Comparison of ENCODE assay signal across 8 cellular contexts in genomic region chr1:193058529-193059281, GRCh38. TPM values are rescaled to one million over a fixed set of nuclear protein-coding genes. Genes with fewer than 3 reads are reported as not detected.
DNase-seq lines count a peak whose midpoint lies in the region; ATAC-seq and TF ChIP-seq lines count a peak whose summit lies in the region.

No MANE protein-coding gene starts in this region.

- H3K27ac ChIP-seq in gastroesophageal sphincter (peak overlapping the region; percentile 82 to 99 (median 98)), urinary bladder (ENCODE audit: low read depth) (peak overlapping the region; percentile 78)

- DNase-seq in COLO829 (ENCODE audit: low spot score): peak; percentile 53
- DNase-seq in RPMI7951 (ENCODE audit: low read depth): peak; percentile 55
- DNase-seq in activated T-helper 2 cell treated with anti-CD3 and anti-CD28 coated beads, Interferon-gamma antibody, Interleukin-2, Interleukin-4, amounts not matched to agents 10 μg/mL and 5 μg/mL and 100 μg/mL, durations not matched to agents 14 hours and 24 hours and 36 hours (ENCODE audit: low spot score): peak; percentile 46
- DNase-seq in pons (ENCODE audit: low spot score): peak; percentile 55

- H3K9me3 Mint-ChIP-seq in activated T-helper 2 cell treated with anti-CD3 and anti-CD28 coated beads, Interferon-gamma antibody, Interleukin-2, Interleukin-4, amounts not matched to agents 10 μg/mL and 5 μg/mL and 100 μg/mL, durations not matched to agents 14 hours and 24 hours and 36 hours: no peaks in the 10 kb centered on the region

- no peak for TF ChIP-seq EP300 in gastroesophageal sphincter (IDR thresholded peaks at IDR 0.05)

- H3K4me3 Mint-ChIP-seq in activated T-helper 2 cell treated with anti-CD3 and anti-CD28 coated beads, Interferon-gamma antibody, Interleukin-2, Interleukin-4, amounts not matched to agents 10 μg/mL and 5 μg/mL and 100 μg/mL, durations not matched to agents 14 hours and 24 hours and 36 hours (ENCODE audit: low read depth): peak overlapping the region; percentile 98

- peak overlapping the region; percentile 81 to 92 for H3K4me3 ChIP-seq in gastroesophageal sphincter
- H3K4me3 ChIP-seq in urinary bladder (ENCODE audit: low read depth, low read length): peak overlapping the region; percentile 82

- H3K4me1 ChIP-seq in gastroesophageal sphincter: peaks cover 12 to 62% (median 25%) of the 10 kb centered on the region in 3 donors
- no peaks in the 10 kb centered on the region for H3K4me1 ChIP-seq in urinary bladder (ENCODE audit: insufficient read depth)

- TF ChIP-seq CTCF in gastroesophageal sphincter (IDR thresholded peaks at IDR 0.05): no peak

- no peaks in the 10 kb centered on the region for H3K27me3 Mint-ChIP-seq in activated T-helper 2 cell treated with anti-CD3 and anti-CD28 coated beads, Interferon-gamma antibody, Interleukin-2, Interleukin-4, amounts not matched to agents 10 μg/mL and 5 μg/mL and 100 μg/mL, durations not matched to agents 14 hours and 24 hours and 36 hours (ENCODE audit: low read depth)

- TF ChIP-seq POLR2A in gastroesophageal sphincter (IDR thresholded peaks at IDR 0.05): no peak

- ATAC-seq in GM19372 (IDR thresholded peaks at IDR 0.05; ENCODE audit: low read depth, unreplicated experiment) (peak; percentile 45), HG03520 (IDR thresholded peaks at IDR 0.05; ENCODE audit: unreplicated experiment) (peak; percentile 55), gastroesophageal sphincter (no peak)

- peak overlapping the region; percentile 99 for H3K27ac Mint-ChIP-seq in activated T-helper 2 cell treated with anti-CD3 and anti-CD28 coated beads, Interferon-gamma antibody, Interleukin-2, Interleukin-4, amounts not matched to agents 10 μg/mL and 5 μg/mL and 100 μg/mL, durations not matched to agents 14 hours and 24 hours and 36 hours

- 0% methylated on average over 6 of the region's 37 CpGs; no CpG with 5 or more reads in 1 of the 2 donors for WGBS in gastroesophageal sphincter (ENCODE audit: low coverage in 1 of 2), 2 donors
- WGBS in urinary bladder: under 1% methylated on average over 37 of the region's 37 CpGs

- H3K27me3 ChIP-seq in gastroesophageal sphincter: no peaks in the 10 kb centered on the region

- H3K9me3 ChIP-seq in gastroesophageal sphincter: no peaks in the 10 kb centered on the region

- intact Hi-C loops in activated T-helper 2 cell treated with anti-CD3 and anti-CD28 coated beads, Interferon-gamma antibody, Interleukin-2, Interleukin-4, amounts not matched to agents 10 μg/mL and 5 μg/mL and 100 μg/mL, durations not matched to agents 14 hours and 24 hours and 36 hours (cut with micrococcal nuclease): loop anchor here (1.0 to 5.0 kb wide), 6 partner anchors 47 to 643 kb away; partner anchors contain the start of genes CDC73, GLRX2 and RGS2

- H3K4me1 Mint-ChIP-seq in activated T-helper 2 cell treated with anti-CD3 and anti-CD28 coated beads, Interferon-gamma antibody, Interleukin-2, Interleukin-4, amounts not matched to agents 10 μg/mL and 5 μg/mL and 100 μg/mL, durations not matched to agents 14 hours and 24 hours and 36 hours (ENCODE audit: low read depth): peaks cover 42% of the 10 kb centered on the region

- peaks cover 43% of the 10 kb centered on the region for H3K36me3 Mint-ChIP-seq in activated T-helper 2 cell treated with anti-CD3 and anti-CD28 coated beads, Interferon-gamma antibody, Interleukin-2, Interleukin-4, amounts not matched to agents 10 μg/mL and 5 μg/mL and 100 μg/mL, durations not matched to agents 14 hours and 24 hours and 36 hours (ENCODE audit: low read depth)

- no peaks in the 10 kb centered on the region for H3K36me3 ChIP-seq in gastroesophageal sphincter
- H3K36me3 ChIP-seq in urinary bladder (ENCODE audit: insufficient read depth): no peaks in the 10 kb centered on the region

RNA-seq across cellular contexts. Expression of gene UCHL5, which starts 0.5 kb away (rescaled TPM):
- 28.5 and 30.9 TPM in 2 replicates for total RNA-seq in RPMI7951 (2014; rRNA removed; shearing (Covaris generic))
- total RNA-seq in activated T-helper 2 cell treated with anti-CD3 and anti-CD28 coated beads, Interferon-gamma antibody, Interleukin-2, Interleukin-4, amounts not matched to agents 10 μg/mL and 5 μg/mL and 100 μg/mL, durations not matched to agents 14 hours and 24 hours and 36 hours: 77.6 and 78.5 TPM in 2 replicates
- total RNA-seq in gastroesophageal sphincter (10 to 100 TPM; 24.1 to 42.7 (median 32.8) TPM), urinary bladder (58.6 TPM)
- 22.8 TPM for polyA plus RNA-seq in urinary bladder

RNA-seq across cellular contexts. Expression of gene RO60, which starts 0.7 kb away (rescaled TPM):
- total RNA-seq in RPMI7951 (2014; rRNA removed; shearing (Covaris generic)): 141 and 145 TPM in 2 replicates
- 71.4 and 72.7 TPM in 2 replicates for total RNA-seq in activated T-helper 2 cell treated with anti-CD3 and anti-CD28 coated beads, Interferon-gamma antibody, Interleukin-2, Interleukin-4, amounts not matched to agents 10 μg/mL and 5 μg/mL and 100 μg/mL, durations not matched to agents 14 hours and 24 hours and 36 hours
- total RNA-seq in gastroesophageal sphincter: 100 to 1,000 TPM; 137 to 185 (median 150) TPM
- 222 TPM for total RNA-seq in urinary bladder
- polyA plus RNA-seq in urinary bladder: 14.7 TPM

RNA-seq across cellular contexts. Expression of gene GLRX2, which starts 46.5 kb away (rescaled TPM):
- total RNA-seq in RPMI7951 (2014; rRNA removed; shearing (Covaris generic)): 21.6 and 27.8 TPM in 2 replicates
- 29.0 and 31.6 TPM in 2 replicates for total RNA-seq in activated T-helper 2 cell treated with anti-CD3 and anti-CD28 coated beads, Interferon-gamma antibody, Interleukin-2, Interleukin-4, amounts not matched to agents 10 μg/mL and 5 μg/mL and 100 μg/mL, durations not matched to agents 14 hours and 24 hours and 36 hours
- 10 to 100 TPM in 2 of 4 donors, 1 to 10 TPM in 2; 7.0 to 14.4 (median 9.3) TPM for total RNA-seq in gastroesophageal sphincter
- total RNA-seq in urinary bladder: 11.2 TPM
- 11.8 TPM for polyA plus RNA-seq in urinary bladder
